In the genomic region with DNA sequence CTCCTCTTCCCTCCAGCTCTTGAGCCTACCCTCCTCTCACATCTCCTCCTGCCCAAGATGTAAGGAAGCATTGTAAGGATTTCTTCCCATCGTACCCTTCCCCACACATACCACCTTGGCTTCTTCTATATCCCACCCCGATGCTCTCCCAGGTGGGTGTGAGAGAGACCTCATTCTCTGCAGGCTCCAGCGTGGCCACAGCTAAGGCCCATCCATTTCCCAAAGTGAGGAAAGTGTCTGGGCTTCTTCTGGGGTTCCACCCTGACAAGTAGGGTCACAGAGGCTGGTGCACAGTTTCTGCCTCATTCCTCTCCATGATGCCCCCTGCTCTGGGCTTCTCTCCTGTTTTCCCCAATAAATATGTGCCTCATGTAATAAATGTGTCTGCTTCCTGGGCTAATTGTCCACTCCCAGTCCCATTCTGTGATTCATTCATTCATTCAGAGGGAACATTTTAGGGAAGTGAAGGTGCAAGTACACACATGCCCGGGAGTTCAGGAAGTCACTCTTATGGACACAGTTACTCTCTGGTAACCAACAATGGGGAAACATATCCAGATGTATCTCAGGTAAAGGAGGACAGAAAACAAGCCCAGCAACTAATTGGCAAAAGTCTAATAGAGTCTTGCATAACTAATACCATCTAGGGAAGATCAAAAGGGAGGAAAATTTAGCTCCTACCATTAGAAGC, we compare ENCODE assay signal across 15 cellular contexts. TPM values are rescaled to one million over a fixed set of nuclear protein-coding genes. Genes with fewer than 3 reads are reported as not detected.
DNase-seq lines count a peak whose midpoint lies in the region; TF ChIP-seq lines count a peak whose summit lies in the region.
"Had no signal": no experiment of that assay in that cellular context is flagged by ENCODE, and none has a peak within 500 bp of the region (broad histone marks: within the 10 kb centered on the region; RNA-seq: fewer than 3 reads in every experiment).

No MANE protein-coding gene starts in this region.

- peak overlapping the region; percentile 59 for H3K27ac ChIP-seq in RWPE1
- H3K27ac ChIP-seq in esophagus squamous epithelium = peak overlapping the region; percentile 70 to 84 (median 78)
- H3K27ac ChIP-seq: A549, C4-2B, GM23248 had no signal

- DNase-seq in RWPE1 (ENCODE audit: low spot score) (peak; percentile 46), epithelial cell of esophagus (ENCODE audit: low read depth) (peak; percentile 93), esophagus squamous epithelium (lab: John Stamatoyannopoulos, UW) (no peak), SW 1271 (lab: John Stamatoyannopoulos, UW) (no peak), immature natural killer cell (no peak), H7 (no peak)
- DNase-seq: BE2C; CD4-positive, alpha-beta memory T cell; DMS79; GM23248 had no signal

- no peaks in the 10 kb centered on the region for H3K36me3 Mint-ChIP-seq in immature natural killer cell
- H3K36me3 Mint-ChIP-seq: CD4-positive, alpha-beta memory T cell had no signal

- H3K27me3 ChIP-seq in esophagus squamous epithelium (no peaks in the 10 kb centered on the region), H7 (ENCODE audit: control insufficient read depth, insufficient read depth, low read length) (no peaks in the 10 kb centered on the region)
- H3K27me3 ChIP-seq: BE2C had no signal

- no peak overlapping the region for H3K27ac Mint-ChIP-seq in immature natural killer cell
- H3K27ac Mint-ChIP-seq: CD4-positive, alpha-beta memory T cell had no signal

- TF ChIP-seq CTCF in RWPE1 (conservative IDR thresholded peaks at IDR 0.05; ENCODE audit: low read depth) = no peak
- no peak for TF ChIP-seq CTCF in epithelial cell of esophagus (IDR thresholded peaks at IDR 0.05; ENCODE audit: insufficient read depth, low read depth, low read length, missing control alignments)
- TF ChIP-seq CTCF in esophagus squamous epithelium (IDR thresholded peaks at IDR 0.05) = no peak

- no peaks in the 10 kb centered on the region for H3K9me3 ChIP-seq in esophagus squamous epithelium
- H3K9me3 ChIP-seq: A549, BE2C had no signal

- peaks cover 0 to 56% (median 17%) of the 10 kb centered on the region in 3 donors for H3K4me1 ChIP-seq in esophagus squamous epithelium
- H3K4me1 ChIP-seq: A549, BE2C had no signal

- TF ChIP-seq POLR2A in esophagus squamous epithelium (IDR thresholded peaks at IDR 0.05) = no peak

- H3K36me3 ChIP-seq in esophagus squamous epithelium = no peaks in the 10 kb centered on the region
- no peaks in the 10 kb centered on the region for H3K36me3 ChIP-seq in H7 (replicated peaks; ENCODE audit: control insufficient read depth, insufficient read depth, low read length)
- H3K36me3 ChIP-seq: BE2C had no signal

- H3K4me1 Mint-ChIP-seq in immature natural killer cell = no peaks in the 10 kb centered on the region
- H3K4me1 Mint-ChIP-seq: CD4-positive, alpha-beta memory T cell had no signal

- POLR2A ChIA-PET in RWPE1 (lab: Yijun Ruan, JAX; ENCODE audit: low non-redundant PET) = no interaction called here

- CTCF ChIA-PET in RWPE1 (lab: Yijun Ruan, JAX) = interaction anchor here (1.0 kb wide), 1 partner anchor 18 kb away, joined by 4 read pairs; no protein-coding TSS in a partner anchor

- H3K9me3 Mint-ChIP-seq in immature natural killer cell = no peaks in the 10 kb centered on the region

- H3K27me3 Mint-ChIP-seq in immature natural killer cell (ENCODE audit: low read depth in 3 of 3) = peaks cover 5 to 8% (median 7%) of the 10 kb centered on the region in 3 donors

- intact Hi-C loops in esophagus squamous epithelium (cut with DNase I) = no loop called here

- no peak overlapping the region for H3K4me3 Mint-ChIP-seq in immature natural killer cell
- H3K4me3 Mint-ChIP-seq: CD4-positive, alpha-beta memory T cell had no signal

- WGBS in esophagus squamous epithelium, 2 donors = 54 to 69% methylated on average over 3 to 4 of the region's 4 CpGs

- H3K4me3 ChIP-seq in epithelial cell of esophagus (ENCODE audit: low read length) (no peak overlapping the region), esophagus squamous epithelium (no peak overlapping the region), H7 (ENCODE audit: insufficient read depth, low read depth, low read length) (no peak overlapping the region)
- H3K4me3 ChIP-seq: A549, GM12878, GM23248 had no signal

RNA-seq across cellular contexts. Expression of gene SPRR4, which starts 1.9 kb away (rescaled TPM):
- 1 to 10 TPM in 2 of 4 donors, under 1 TPM in 1, not detected in 1; 0.64 to 6.4 (median 1.3) TPM for total RNA-seq in esophagus squamous epithelium
- not detected for polyA plus RNA-seq in immature natural killer cell
- total RNA-seq in H7 (2014; rRNA removed; shearing (Covaris generic)) = not detected in 2 replicates
- total RNA-seq: CD4-positive, alpha-beta memory T cell; G401; GM12878; GM23248 had no signal
- polyA plus RNA-seq: A549; AG04450; CD4-positive, alpha-beta memory T cell; GM12878; GM23248 had no signal

RNA-seq across cellular contexts. Expression of gene SPRR1A, which starts 11.5 kb away (rescaled TPM):
- 1,000 to 10,000 TPM in 1 of 4 donors, 100 to 1,000 TPM in 2, 10 to 100 TPM in 1; 57.4 to 1,951 (median 348) TPM for total RNA-seq in esophagus squamous epithelium
- not detected for polyA plus RNA-seq in immature natural killer cell
- not detected in 2 replicates for total RNA-seq in H7 (2014; rRNA removed; shearing (Covaris generic))
- total RNA-seq: CD4-positive, alpha-beta memory T cell; G401; GM12878; GM23248 had no signal
- polyA plus RNA-seq: A549; AG04450; CD4-positive, alpha-beta memory T cell; GM12878; GM23248 had no signal

RNA-seq across cellular contexts. Expression of gene SPRR5, which starts 25.3 kb away (rescaled TPM):
- 1 to 10 TPM in 2 of 4 donors, not detected in 2; 1.3 to 2.2 TPM for total RNA-seq in esophagus squamous epithelium
- polyA plus RNA-seq in immature natural killer cell = not detected
- not detected in 2 replicates for total RNA-seq in H7 (2014; rRNA removed; shearing (Covaris generic))
- total RNA-seq: CD4-positive, alpha-beta memory T cell; G401; GM12878; GM23248 had no signal
- polyA plus RNA-seq: A549; AG04450; CD4-positive, alpha-beta memory T cell; GM12878; GM23248 had no signal

RNA-seq across cellular contexts. Expression of gene SPRR3, which starts 29.2 kb away (rescaled TPM):
- total RNA-seq in esophagus squamous epithelium = over 10,000 TPM in 1 of 4 donors, 1,000 to 10,000 TPM in 3; 7,283 to 22,357 (median 8,768) TPM
- not detected for polyA plus RNA-seq in immature natural killer cell
- not detected in 2 replicates for total RNA-seq in H7 (2014; rRNA removed; shearing (Covaris generic))
- total RNA-seq: CD4-positive, alpha-beta memory T cell; G401; GM12878; GM23248 had no signal
- polyA plus RNA-seq: A549; AG04450; CD4-positive, alpha-beta memory T cell; GM12878; GM23248 had no signal

RNA-seq across cellular contexts. Expression of gene SPRR1B, which starts 58.7 kb away (rescaled TPM):
- total RNA-seq in esophagus squamous epithelium = 1,000 to 10,000 TPM in 1 of 4 donors, 100 to 1,000 TPM in 3; 102 to 3,090 (median 871) TPM
- not detected for polyA plus RNA-seq in immature natural killer cell
- total RNA-seq in H7 (2014; rRNA removed; shearing (Covaris generic)) = not detected in 2 replicates
- total RNA-seq: CD4-positive, alpha-beta memory T cell; G401; GM12878; GM23248 had no signal
- polyA plus RNA-seq: A549; AG04450; CD4-positive, alpha-beta memory T cell; GM12878; GM23248 had no signal

Comparison
In these comparisons a context has a peak if more than half of its experiments do, and no peak if none do; other contexts are left out.
1. DNase-seq: peak in RWPE1 (single experiment) and epithelial cell of esophagus (single experiment); none in esophagus squamous epithelium (single experiment), SW 1271 (0 of 2), immature natural killer cell (0 of 3) and H7 (single experiment).
2. RNA of gene SPRR1A, which starts 11.5 kb away (total RNA-seq): 57.4 to 1,951 TPM in esophagus squamous epithelium; not detected in H7; every median in the first group is over 10 times any median in the second.